Comparison of ENCODE assay signal across 15 cellular contexts in the genomic region with DNA sequence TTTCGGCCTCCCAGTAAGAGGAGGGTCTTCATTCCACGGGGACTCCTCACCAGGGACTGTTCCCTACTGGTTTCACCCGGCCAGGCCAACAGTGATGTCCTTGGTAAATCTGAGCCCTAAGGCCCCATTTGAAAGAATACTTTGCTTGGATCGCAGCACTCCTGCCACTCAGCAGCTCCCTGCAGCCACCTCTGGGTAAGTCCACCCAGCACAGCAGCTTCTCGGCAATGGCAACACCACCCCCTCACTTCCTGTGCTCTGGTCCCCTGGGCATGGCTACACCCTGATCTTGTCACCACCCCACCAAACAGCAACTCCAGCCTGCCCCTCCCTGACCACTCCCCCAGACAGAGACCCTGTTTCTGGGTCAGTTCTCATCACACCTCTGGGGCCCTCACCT.
"Had no signal": no experiment of that assay in that cellular context is flagged by ENCODE, and none has a peak within 500 bp of the region (broad histone marks: within the 10 kb centered on the region; RNA-seq: fewer than 3 reads in every experiment).

No MANE protein-coding gene starts in this region.

- H3K9me3 Mint-ChIP-seq: activated T-cell treated with anti-CD3 and anti-CD28 coated beads, Interleukin-2, amount 50 U/mL, for 72 hours; stimulated activated naive CD8-positive, alpha-beta T cell treated with anti-CD3 and anti-CD28 coated beads, Interleukin-15, Interleukin-2, amounts not matched to agents 100 ng/mL and 50 ng/mL, for 24 hours; T-helper 2 cell treated with Interferon-gamma antibody and Interleukin-4, amounts not matched to agents 5 μg/mL and 100 μg/mL, for 36 hours had no signal

- H3K27ac Mint-ChIP-seq: activated T-cell treated with anti-CD3 and anti-CD28 coated beads, Interleukin-2, amount 50 U/mL, for 72 hours; stimulated activated naive CD8-positive, alpha-beta T cell treated with anti-CD3 and anti-CD28 coated beads, Interleukin-15, Interleukin-2, amounts not matched to agents 100 ng/mL and 50 ng/mL, for 24 hours; T-helper 2 cell treated with Interferon-gamma antibody and Interleukin-4, amounts not matched to agents 5 μg/mL and 100 μg/mL, for 36 hours had no signal

- H3K27ac ChIP-seq: ascending aorta, spleen, testis had no signal

- H3K4me3 Mint-ChIP-seq: activated T-cell treated with anti-CD3 and anti-CD28 coated beads, Interleukin-2, amount 50 U/mL, for 72 hours; nephron progenitor cell; stimulated activated naive CD8-positive, alpha-beta T cell treated with anti-CD3 and anti-CD28 coated beads, Interleukin-15, Interleukin-2, amounts not matched to agents 100 ng/mL and 50 ng/mL, for 24 hours; T-helper 2 cell treated with Interferon-gamma antibody and Interleukin-4, amounts not matched to agents 5 μg/mL and 100 μg/mL, for 36 hours had no signal

- H3K4me1 ChIP-seq: ascending aorta, spleen, testis had no signal

- H3K36me3 ChIP-seq: ascending aorta, spleen had no signal

- H3K27me3 ChIP-seq: ascending aorta, testis had no signal

- DNase-seq: activated CD4-positive, alpha-beta T cell treated with anti-CD3 and anti-CD28 coated beads for 1 hour; activated CD4-positive, alpha-beta T cell treated with anti-CD3 and anti-CD28 coated beads, Interleukin-2, amount 50 U/mL, for 48 hours; activated naive CD4-positive, alpha-beta T cell; activated T-cell treated with anti-CD3 and anti-CD28 coated beads, Interleukin-2, amount 50 U/mL, for 72 hours; hippocampal formation; kidney glomerular epithelial cell; nephron progenitor cell; spleen; stimulated activated CD4-positive, alpha-beta T cell treated with anti-CD3 and anti-CD28 coated beads, Interleukin-1b, Interleukin-23, amount 100 ng/mL, for 48 hours; testis had no signal

- H3K4me3 ChIP-seq: ascending aorta, spleen, testis had no signal

- H3K9me3 ChIP-seq: ascending aorta, spleen, testis had no signal

- ATAC-seq: activated T-cell treated with anti-CD3 and anti-CD28 coated beads, Interleukin-2, amount 50 U/mL, for 72 hours; esophagus mucosa; sciatic nerve had no signal
